In the genomic region with DNA sequence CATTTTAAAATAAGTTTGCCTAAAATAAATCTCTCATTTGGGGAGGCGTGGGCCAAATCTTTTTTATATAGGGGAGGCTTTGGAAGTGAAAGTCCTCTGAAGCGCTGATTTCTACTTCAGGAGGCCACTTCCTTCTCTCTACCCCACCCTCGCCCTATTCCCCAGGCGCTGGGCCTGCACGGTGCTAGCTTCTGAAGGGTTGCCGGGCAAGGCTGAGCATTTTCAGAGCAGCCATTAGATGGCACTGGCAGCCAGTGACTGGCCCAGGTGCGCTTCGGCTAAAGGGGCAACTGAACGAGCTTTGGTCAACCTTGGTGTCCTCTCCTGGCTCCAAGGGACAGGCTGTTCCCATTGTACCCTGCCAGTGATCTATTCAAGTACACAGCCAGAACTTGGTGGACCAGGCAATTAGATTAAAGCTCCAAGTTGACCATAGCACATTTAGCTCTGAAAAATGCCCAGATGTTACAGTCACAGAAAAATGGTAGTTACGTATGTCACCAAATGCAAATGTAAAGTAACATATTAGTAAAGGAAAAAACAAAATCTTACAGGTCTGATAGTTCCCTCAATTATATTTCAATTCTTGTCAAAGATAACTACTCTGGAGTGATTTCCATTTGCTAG, we compare ENCODE assay signal across 8 cellular contexts. TPM values are rescaled to one million over a fixed set of nuclear protein-coding genes. Genes with fewer than 3 reads are reported as not detected.
DNase-seq lines count a peak whose midpoint lies in the region; ATAC-seq and TF ChIP-seq lines count a peak whose summit lies in the region.

No MANE protein-coding gene starts in this region.

- peaks cover 45% of the 10 kb centered on the region for H3K27me3 ChIP-seq in OCI-LY3 (ENCODE audit: low read depth, low read length)
- H3K27me3 ChIP-seq in left lung, result peaks cover 43 to 88% of the 10 kb centered on the region in 2 donors
- peaks cover 0 to 26% of the 10 kb centered on the region in 2 donors for H3K27me3 ChIP-seq in uterus

- peak; percentile 63 for DNase-seq in DMS79 (lab: John Stamatoyannopoulos, UW)
- peak; percentile 32 for DNase-seq in activated effector memory CD4-positive, alpha-beta T cell treated with Interleukin-2 at 50 U/mL for 16 hours
- no peak for DNase-seq in left lung
- DNase-seq in cerebellum (ENCODE audit: low spot score), result no peak
- no peak for DNase-seq in uterus

- TF ChIP-seq CTCF in OCI-LY3 (IDR thresholded peaks at IDR 0.05; ENCODE audit: low read depth, low read length) (peak; percentile 93), left lung (IDR thresholded peaks at IDR 0.05) (no peak), uterus (IDR thresholded peaks at IDR 0.05) (no peak)

- H3K9ac ChIP-seq in OCI-LY3 (ENCODE audit: low read length), result no peak overlapping the region

- H3K27ac ChIP-seq in OCI-LY3 (ENCODE audit: low read length) (no peak overlapping the region), left lung (no peak overlapping the region), uterus (no peak overlapping the region)

- H3K4me1 ChIP-seq in OCI-LY3 (ENCODE audit: low read length), result peaks cover 17% of the 10 kb centered on the region
- peaks cover 8 to 18% of the 10 kb centered on the region in 2 donors for H3K4me1 ChIP-seq in left lung
- no peaks in the 10 kb centered on the region for H3K4me1 ChIP-seq in uterus

- intact Hi-C loops in left lung (cut with DNase I) (no loop called here), uterus (cut with DNase I; ENCODE audit: low total_unique reads) (no loop called here)

- H3K4me2 ChIP-seq in OCI-LY3 (ENCODE audit: low read length), result peak overlapping the region; percentile 66

- peak; percentile 75 for ATAC-seq in GM19351 (IDR thresholded peaks at IDR 0.05; ENCODE audit: unreplicated experiment)
- ATAC-seq in HG03457 (IDR thresholded peaks at IDR 0.05; ENCODE audit: unreplicated experiment), result peak; percentile 82
- ATAC-seq in left lung, result peak; percentile 39

- no peaks in the 10 kb centered on the region for H3K79me2 ChIP-seq in OCI-LY3 (ENCODE audit: low read length)

- no peaks in the 10 kb centered on the region for H3K36me3 ChIP-seq in OCI-LY3 (replicated peaks; ENCODE audit: low read depth, low read length)
- H3K36me3 ChIP-seq in left lung, result no peaks in the 10 kb centered on the region
- no peaks in the 10 kb centered on the region for H3K36me3 ChIP-seq in uterus

- H3K4me3 ChIP-seq in OCI-LY3 (ENCODE audit: low read length) (peak overlapping the region; percentile 44), left lung (no peak overlapping the region), uterus (no peak overlapping the region)

- no peak for TF ChIP-seq POLR2A in uterus (IDR thresholded peaks at IDR 0.05)

- peak overlapping the region; percentile 33 for H2AFZ ChIP-seq in OCI-LY3 (ENCODE audit: low read depth, low read length)

- no peaks in the 10 kb centered on the region for H4K20me1 ChIP-seq in OCI-LY3 (ENCODE audit: insufficient read depth, low read length)

- no peaks in the 10 kb centered on the region for H3K9me3 ChIP-seq in OCI-LY3 (ENCODE audit: insufficient read depth, low read length)
- H3K9me3 ChIP-seq in left lung, result no peaks in the 10 kb centered on the region
- H3K9me3 ChIP-seq in uterus, result no peaks in the 10 kb centered on the region

RNA-seq across cellular contexts. Expression of a gene that starts 2.3 kb away (rescaled TPM):
- total RNA-seq in left lung (1 to 10 TPM; 1.5 to 3.7 TPM), cerebellum (0.91 TPM), uterus (10 to 100 TPM in 1 of 4 donors, 1 to 10 TPM in 3; 1.4 to 26.9 (median 6.4) TPM)

Comparison
In these comparisons a context has a peak if more than half of its experiments do, and no peak if none do; other contexts are left out.
1. DNase-seq: peak in DMS79 (single experiment) and activated effector memory CD4-positive, alpha-beta T cell treated with Interleukin-2 at 50 U/mL for 16 hours (single experiment); none in left lung (0 of 2), cerebellum (single experiment) and uterus (0 of 2).
2. Peak in every context shown above with its lines, with median percentiles within 50 percentile points of each other: ATAC-seq.